ENCODE assay signal across 24 cellular contexts in the genomic region with DNA sequence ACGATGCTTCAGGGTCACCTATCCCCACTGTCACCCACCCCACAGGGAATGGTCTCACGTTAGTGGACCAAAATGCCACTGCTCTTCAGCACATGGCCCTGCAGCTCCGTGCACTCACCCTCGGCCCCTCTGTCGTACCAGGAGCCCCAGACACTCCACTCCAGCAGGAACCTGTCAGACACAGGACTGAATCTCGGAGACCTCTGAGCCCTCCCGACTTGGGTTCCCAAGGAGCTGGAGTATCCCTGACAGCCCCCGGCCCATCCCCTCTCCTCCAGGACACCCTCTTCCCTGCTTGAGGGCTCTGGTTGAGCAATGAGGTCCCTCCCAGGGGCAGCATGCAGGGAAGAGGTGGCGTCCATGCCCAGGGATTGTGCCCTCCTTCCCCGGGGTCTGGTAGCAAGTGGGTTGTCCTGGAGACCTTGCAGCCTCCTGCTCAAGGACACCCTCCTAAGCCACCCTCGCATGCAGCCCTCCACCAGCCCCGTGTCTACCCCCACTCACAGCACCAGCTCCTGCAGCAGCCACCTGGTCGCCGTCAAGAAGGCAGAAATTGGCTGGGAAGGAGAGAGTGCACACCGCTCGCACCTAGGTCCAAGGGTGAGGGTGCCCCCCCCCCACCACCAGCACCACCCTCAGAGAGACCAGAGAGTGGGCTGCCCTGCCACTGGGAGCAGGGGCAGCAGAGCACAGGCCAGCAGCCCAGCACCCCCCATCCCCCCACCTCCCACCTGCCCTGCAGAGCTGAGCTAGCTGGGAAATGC. TPM values are rescaled to one million over a fixed set of nuclear protein-coding genes. Genes with fewer than 3 reads are reported as not detected.
DNase-seq lines count a peak whose midpoint lies in the region; ATAC-seq and TF ChIP-seq lines count a peak whose summit lies in the region.
"Had no signal": no experiment of that assay in that cellular context is flagged by ENCODE, and none has a peak within 500 bp of the region (broad histone marks: within the 10 kb centered on the region; RNA-seq: fewer than 3 reads in every experiment).

No MANE protein-coding gene starts in this region.

- peak; percentile 13 to 15 for DNase-seq in activated T-cell treated with anti-CD3 and anti-CD28 coated beads, Interleukin-2, amount 50 U/mL, for 48 hours
- DNase-seq in activated T-cell treated with anti-CD3 and anti-CD28 coated beads for 4 hours (no peak), RWPE2 (ENCODE audit: low spot score) (peak; percentile 66), memory B cell (ENCODE audit: low spot score in 2 of 2) (no peak), upper lobe of right lung (peak; percentile 58), DMS 273 (lab: John Stamatoyannopoulos, UW; ENCODE audit: unreplicated experiment) (no peak), NCI-H510A (lab: John Stamatoyannopoulos, UW) (no peak), mammary epithelial cell (no peak)
- DNase-seq: cortex of kidney, GOT3, immature natural killer cell, MV-4-11, NCI-H187 treated with DMSO at 0.1 percent for 48 hours, NCI-H345 had no signal

- in situ Hi-C loops in mammary epithelial cell (cut with MboI; ENCODE audit: low sequenced_read_pairs in 2 of 2) = loop anchor here (10.0 kb wide), 2 partner anchors 135 to 235 kb away; no protein-coding TSS in a partner anchor

- H3K27me3 Mint-ChIP-seq in memory B cell = no peaks in the 10 kb centered on the region

- peaks cover 23% of the 10 kb centered on the region for H3K4me1 Mint-ChIP-seq in memory B cell

- H3K27ac ChIP-seq in RWPE2 (ENCODE audit: poor library complexity, severe bottlenecking) (no peak overlapping the region), upper lobe of right lung (no peak overlapping the region), mammary epithelial cell (ENCODE audit: insufficient read depth, low read depth, low read length) (no peak overlapping the region)
- H3K27ac ChIP-seq: brain microvascular endothelial cell, heart left ventricle, KMS-11, right atrium auricular region had no signal

- BruUV-seq in mammary epithelial cell (replicated peaks; lab: Mats Ljungman, UMichigan) = no TSS peak

- no peak overlapping the region for H2AFZ ChIP-seq in mammary epithelial cell (ENCODE audit: low read depth, low read length)

- peak overlapping the region; percentile 37 for H3K4me3 Mint-ChIP-seq in memory B cell

- no peaks in the 10 kb centered on the region for H3K36me3 Mint-ChIP-seq in memory B cell
- H3K36me3 Mint-ChIP-seq: immature natural killer cell had no signal

- no peak overlapping the region for H3K27ac Mint-ChIP-seq in memory B cell

- H3K9ac ChIP-seq in mammary epithelial cell (ENCODE audit: insufficient read depth, low read length) = no peak overlapping the region
- H3K9ac ChIP-seq: KMS-11 had no signal

- H3K4me1 ChIP-seq in RWPE2 (ENCODE audit: insufficient read depth, poor library complexity, severe bottlenecking) = no peaks in the 10 kb centered on the region
- H3K4me1 ChIP-seq in upper lobe of right lung = peaks cover 9% of the 10 kb centered on the region
- H3K4me1 ChIP-seq in mammary epithelial cell (ENCODE audit: insufficient read depth, low read length) = peaks cover 14% of the 10 kb centered on the region

- dilution Hi-C loops in mammary epithelial cell (cut with HindIII; ENCODE audit: low sequenced_read_pairs) = loop anchor here (25.0 kb wide), 1 partner anchor 138 kb away; no protein-coding TSS in a partner anchor

- H3K4me3 ChIP-seq in RWPE2 (ENCODE audit: severe bottlenecking) (no peak overlapping the region), upper lobe of right lung (no peak overlapping the region), mammary epithelial cell (replicated peaks in 1 of 3; ENCODE audit: insufficient read depth in 1 of 3, low read depth in 2 of 3, low read length in 3 of 3) (no peak overlapping the region)
- H3K4me3 ChIP-seq: GM12878, heart left ventricle, right atrium auricular region had no signal

- intact Hi-C loops in upper lobe of right lung (cut with DNase I) (loop anchor here (5.0 to 10.0 kb wide), 2 partner anchors 137 to 235 kb away; no protein-coding TSS in a partner anchor), mammary epithelial cell (cut with micrococcal nuclease) (no loop called here)

- H3K79me2 ChIP-seq in mammary epithelial cell (ENCODE audit: insufficient read depth, low read length) = no peaks in the 10 kb centered on the region

- no peaks in the 10 kb centered on the region for H3K27me3 ChIP-seq in RWPE2 (ENCODE audit: insufficient read depth, poor library complexity, severe bottlenecking)
- no peaks in the 10 kb centered on the region for H3K27me3 ChIP-seq in upper lobe of right lung
- no peaks in the 10 kb centered on the region for H3K27me3 ChIP-seq in mammary epithelial cell (ENCODE audit: insufficient read depth, low read length)
- H3K27me3 ChIP-seq: brain microvascular endothelial cell, heart left ventricle, right atrium auricular region had no signal

- H4K20me1 ChIP-seq in mammary epithelial cell (ENCODE audit: insufficient read depth, low read length) = no peaks in the 10 kb centered on the region

- H3K4me2 ChIP-seq in mammary epithelial cell (ENCODE audit: insufficient read depth, low read depth, low read length) = no peak overlapping the region
- H3K4me2 ChIP-seq: KMS-11 had no signal

- TF ChIP-seq CTCF in RWPE2 (IDR thresholded peaks at IDR 0.05; ENCODE audit: poor library complexity, severe bottlenecking) (no peak), upper lobe of right lung (IDR thresholded peaks at IDR 0.05) (no peak), mammary epithelial cell (conservative IDR thresholded peaks at IDR 0.05 in 1 of 2, IDR thresholded peaks at IDR 0.05 in 1 of 2; ENCODE audit: extremely low read depth in 1 of 2, insufficient read depth in 1 of 2, low read depth in 1 of 2, low read length in 2 of 2) (no peak)

- 73% methylated on average over 4 of the region's 16 CpGs for WGBS in mammary epithelial cell (ENCODE audit: low coverage, missing lambda C conversion rate)

- no peaks in the 10 kb centered on the region for H3K36me3 ChIP-seq in RWPE2 (ENCODE audit: low read depth)
- H3K36me3 ChIP-seq in upper lobe of right lung = no peaks in the 10 kb centered on the region
- H3K36me3 ChIP-seq in mammary epithelial cell (ENCODE audit: insufficient read depth, low read length) = no peaks in the 10 kb centered on the region
- H3K36me3 ChIP-seq: brain microvascular endothelial cell, heart left ventricle, right atrium auricular region had no signal

- H3K9me3 Mint-ChIP-seq in memory B cell = peaks cover 1% of the 10 kb centered on the region
- H3K9me3 Mint-ChIP-seq: immature natural killer cell had no signal

- CTCF ChIA-PET in mammary epithelial cell (lab: Charles Lee; ENCODE audit: low non-redundant PET) = no interaction called here

- no peaks in the 10 kb centered on the region for H3K9me3 ChIP-seq in RWPE2 (ENCODE audit: severe bottlenecking)
- no peaks in the 10 kb centered on the region for H3K9me3 ChIP-seq in upper lobe of right lung
- H3K9me3 ChIP-seq in mammary epithelial cell (replicated peaks; ENCODE audit: insufficient read depth, low read length) = no peaks in the 10 kb centered on the region
- H3K9me3 ChIP-seq: heart left ventricle, right atrium auricular region had no signal

- ATAC-seq in RWPE2 (ENCODE audit: low read depth) (no peak), memory B cell (ENCODE audit: low read depth) (no peak), upper lobe of right lung (no peak)
- ATAC-seq: heart left ventricle, PC-3 had no signal

RNA-seq across cellular contexts. Expression of a gene that starts 20.3 kb away (rescaled TPM):
- not detected for total RNA-seq in upper lobe of right lung
- total RNA-seq in mammary epithelial cell = not detected
- not detected for polyA plus RNA-seq in mammary epithelial cell
- not detected for polyA minus RNA-seq in mammary epithelial cell
- total RNA-seq: endothelial cell of umbilical vein; GM12878; heart left ventricle; lower leg skin; osteocyte; PC-3; right atrium auricular region; T-helper 1 cell treated with Interleukin-12 subunit alpha and Interleukin-12 subunit beta and Interleukin-4 antibody, amounts not matched to agents 30 ng/mL and 1 ng/mL, for 36 hours had no signal
- polyA plus RNA-seq: endothelial cell of umbilical vein, heart left ventricle, immature natural killer cell had no signal

Comparison
In these comparisons a context has a peak if more than half of its experiments do, and no peak if none do; other contexts are left out.
1. DNase-seq: peak in activated T-cell treated with anti-CD3 and anti-CD28 coated beads, Interleukin-2, amount 50 U/mL, for 48 hours (2 of 2), RWPE2 (single experiment) and upper lobe of right lung (single experiment); none in activated T-cell treated with anti-CD3 and anti-CD28 coated beads for 4 hours (single experiment), memory B cell (0 of 2), DMS 273 (single experiment), NCI-H510A (single experiment) and mammary epithelial cell (single experiment).